8 cellular contexts compared by ENCODE assay signal in genomic region chr1:19390901-19391595, GRCh38.
DNase-seq lines count a peak whose midpoint lies in the region; ATAC-seq, FAIRE-seq and TF ChIP-seq lines count a peak whose summit lies in the region.

No MANE protein-coding gene starts in this region.

- 34 to 45% methylated on average over 17 of the region's 17 CpGs for WGBS in body of pancreas, 2 donors

- H3K27ac ChIP-seq in HL-60 (replicated peaks) (no peak overlapping the region), body of pancreas (peak overlapping the region in 2 of 4 donors; percentile 38 to 59)

- no peak for TF ChIP-seq POLR2A in body of pancreas (IDR thresholded peaks at IDR 0.05)

- ATAC-seq in GM18511 (IDR thresholded peaks at IDR 0.05; ENCODE audit: unreplicated experiment) = peak; percentile 71
- ATAC-seq in body of pancreas = peak; percentile 60
- no peak for ATAC-seq in GM18870 (IDR thresholded peaks at IDR 0.05; ENCODE audit: unreplicated experiment)

- TF ChIP-seq CTCF in AG04449 (IDR thresholded peaks at IDR 0.05; ENCODE audit: insufficient read depth, low read length, missing control alignments) = peak; percentile 83
- TF ChIP-seq CTCF in HL-60 (IDR thresholded peaks at IDR 0.05; ENCODE audit: insufficient read depth, low read length) = peak; percentile 89
- TF ChIP-seq CTCF in body of pancreas (IDR thresholded peaks at IDR 0.05) = peak in 6 of 7 experiments; percentile 61 to 74 (median 66)

- peaks cover 12% of the 10 kb centered on the region for H3K4me1 ChIP-seq in body of pancreas

- peak; percentile 59 for DNase-seq in AG04449 (ENCODE audit: low read depth, low spot score)
- DNase-seq in HL-60 (ENCODE audit: low read depth in 1 of 2, low spot score in 1 of 2) = peak in 1 of 2 experiments; percentile 36
- peak; percentile 52 for DNase-seq in T-helper 9 cell
- peak; percentile 41 to 61 (median 48) for DNase-seq in body of pancreas
- DNase-seq in stimulated activated CD4-positive, alpha-beta T cell treated with anti-CD3 and anti-CD28 coated beads, Interleukin-1b, Interleukin-23, amount 100 ng/mL, for 1 hour (ENCODE audit: low read depth in 2 of 2) = peak; percentile 25 to 27

- H3K4me3 ChIP-seq in AG04449 (ENCODE audit: low read depth, low read length) (peak overlapping the region; percentile 41), HL-60 (replicated peaks; ENCODE audit: insufficient read depth, low read length) (no peak overlapping the region), body of pancreas (no peak overlapping the region)

- H3K9me3 ChIP-seq in body of pancreas = no peaks in the 10 kb centered on the region

- intact Hi-C loops in body of pancreas (cut with DNase I) = loop anchor here (5.0 to 10.0 kb wide), 2 partner anchors 194 to 261 kb away; no protein-coding TSS in a partner anchor

- peak; percentile 86 for FAIRE-seq in islet of Langerhans (lab: Jason Lieb, UNC)

- H3K27me3 ChIP-seq in HL-60 (ENCODE audit: insufficient read depth, poor library complexity, severe bottlenecking) (no peaks in the 10 kb centered on the region), body of pancreas (no peaks in the 10 kb centered on the region)

- CTCF ChIA-PET in AG04449 (lab: Yijun Ruan, JAX) = interaction anchor here (0.6 to 3.0 kb wide), 25 partner anchors 9 to 272 kb away, joined by 3 to 24 read pairs (median 5); no protein-coding TSS in a partner anchor

- POLR2A ChIA-PET in AG04449 (lab: Yijun Ruan, JAX) = interaction anchor here (0.6 to 1.2 kb wide), 4 partner anchors 9 to 96 kb away, joined by 3 to 5 read pairs (median 3); no protein-coding TSS in a partner anchor

- H3K36me3 ChIP-seq in body of pancreas (replicated peaks in 1 of 2; ENCODE audit: insufficient read depth in 1 of 2, low read depth in 2 of 2) = no peaks in the 10 kb centered on the region
